Comparison of ENCODE assay signal across 8 cellular contexts in the genomic region with DNA sequence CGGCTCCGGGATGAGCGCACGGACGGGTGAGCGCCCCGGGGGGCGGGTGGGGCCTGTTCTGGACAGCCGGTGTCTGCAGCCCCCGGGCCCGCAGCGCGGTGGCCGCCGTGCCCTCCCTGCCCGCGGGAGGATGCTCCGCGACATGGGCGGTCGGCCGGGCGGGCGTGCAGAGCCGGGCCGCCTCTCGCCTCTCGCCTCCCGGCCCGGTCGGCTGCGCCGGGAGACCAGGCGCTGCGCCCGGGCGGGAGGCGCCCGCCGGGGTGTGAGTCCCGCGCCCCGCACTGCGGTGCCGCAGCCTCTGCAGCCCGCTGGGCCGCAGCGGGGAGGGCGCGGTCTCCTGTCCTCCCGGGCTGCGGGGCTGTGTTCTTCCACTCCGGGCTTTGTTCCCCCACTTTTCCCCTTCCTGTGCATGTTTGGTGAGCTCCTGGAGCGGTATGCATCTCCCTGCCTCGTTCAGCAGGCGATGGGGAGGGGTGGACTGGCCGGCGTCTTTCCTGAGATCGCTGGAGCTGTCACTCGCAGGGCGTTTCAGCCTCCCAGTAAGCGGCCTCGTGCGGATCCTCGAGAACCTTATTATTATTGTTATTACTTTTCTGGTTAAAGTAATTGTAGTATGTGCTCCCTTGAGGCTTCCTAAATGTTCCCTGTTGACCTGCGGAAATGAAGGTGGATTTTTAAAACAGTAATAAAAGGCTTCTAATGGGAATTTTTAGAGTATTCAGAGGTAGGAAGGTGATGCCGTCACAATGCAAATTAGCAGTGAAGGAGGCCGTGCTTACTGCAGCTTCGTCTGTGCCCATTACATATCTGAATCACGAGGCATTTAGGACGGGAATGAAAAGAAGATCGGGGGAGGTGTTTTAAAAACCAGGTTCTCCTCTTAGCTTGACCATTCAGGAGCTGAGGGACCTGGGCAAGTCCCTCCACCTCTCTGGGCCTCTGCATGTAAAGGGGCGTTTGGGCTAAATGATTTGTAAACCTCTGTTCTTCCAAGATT. TPM values are rescaled to one million over a fixed set of nuclear protein-coding genes. Genes with fewer than 3 reads are reported as not detected.
DNase-seq lines count a peak whose midpoint lies in the region; ATAC-seq and TF ChIP-seq lines count a peak whose summit lies in the region.

No MANE protein-coding gene starts in this region.

- TF ChIP-seq CTCF in DND-41 (IDR thresholded peaks at IDR 0.05; ENCODE audit: borderline replicate concordance, extremely low read depth, low read length, poor library complexity, severe bottlenecking) (no peak), VCaP (conservative IDR thresholded peaks at IDR 0.05) (no peak), epithelial cell of esophagus (IDR thresholded peaks at IDR 0.05; ENCODE audit: insufficient read depth, low read depth, low read length, missing control alignments) (no peak)

- ATAC-seq in DND-41 (ENCODE audit: insufficient read depth, low read depth) (peak; percentile 52), GM19463 (IDR thresholded peaks at IDR 0.05; ENCODE audit: unreplicated experiment) (peak; percentile 35), HG03565 (IDR thresholded peaks at IDR 0.05; ENCODE audit: unreplicated experiment) (peak; percentile 22), aorta (ENCODE audit: low FRiP score) (peak; percentile 58)

- H3K79me2 ChIP-seq in DND-41 (ENCODE audit: insufficient read depth, low read length), result peaks cover 10% of the 10 kb centered on the region

- peak overlapping the region; percentile 94 for H3K4me2 ChIP-seq in DND-41 (ENCODE audit: insufficient read depth, low read length)

- peak; percentile 20 for DNase-seq in DND-41
- peak; percentile 60 for DNase-seq in epithelial cell of esophagus (ENCODE audit: low read depth)
- peak; percentile 62 to 78 for DNase-seq in aorta
- DNase-seq in NCI-H187 treated with DMSO at 0.1 percent for 48 hours (lab: John Stamatoyannopoulos, UW), result no peak

- 3 to 7% methylated on average over 45 to 73 of the region's 73 CpGs for WGBS in aorta, 2 donors

- H4K20me1 ChIP-seq in DND-41 (ENCODE audit: insufficient read depth, low read length), result no peaks in the 10 kb centered on the region

- H3K36me3 ChIP-seq in DND-41 (ENCODE audit: insufficient read depth, low read length), result no peaks in the 10 kb centered on the region
- H3K36me3 ChIP-seq in mucosa of stomach (ENCODE audit: control insufficient read depth, insufficient read depth, low read length), result no peaks in the 10 kb centered on the region
- H3K36me3 ChIP-seq in aorta (ENCODE audit: control insufficient read depth in 1 of 2, insufficient read depth in 2 of 2, low read length in 1 of 2), result no peaks in the 10 kb centered on the region

- H3K4me3 ChIP-seq in DND-41 (ENCODE audit: low read depth in 1 of 2, low read length in 2 of 2) (peak overlapping the region; percentile 28 to 86; a peak in 3 of 4 replicates), epithelial cell of esophagus (ENCODE audit: low read length) (peak overlapping the region; percentile 56), mucosa of stomach (ENCODE audit: low read length) (no peak overlapping the region), aorta (ENCODE audit: low read length in 2 of 2) (peak overlapping the region; percentile 85 to 97)

- no peaks in the 10 kb centered on the region for H3K9me3 ChIP-seq in DND-41 (ENCODE audit: insufficient read depth, low read length, severe bottlenecking)
- H3K9me3 ChIP-seq in mucosa of stomach (ENCODE audit: control insufficient read depth, low read length), result no peaks in the 10 kb centered on the region
- no peaks in the 10 kb centered on the region for H3K9me3 ChIP-seq in aorta (ENCODE audit: control insufficient read depth, low read length)

- H3K4me1 ChIP-seq in DND-41 (ENCODE audit: insufficient read depth, low read length) (peaks cover 57% of the 10 kb centered on the region), mucosa of stomach (ENCODE audit: control insufficient read depth, insufficient read depth, low read length) (peaks cover 11% of the 10 kb centered on the region), aorta (ENCODE audit: control insufficient read depth in 1 of 2, insufficient read depth in 2 of 2, low read length in 2 of 2) (no peaks in the 10 kb centered on the region)

- peak overlapping the region; percentile 82 for H2AFZ ChIP-seq in DND-41 (ENCODE audit: low read depth, low read length)

- H3K27me3 ChIP-seq in DND-41 (ENCODE audit: insufficient read depth, low read length, poor library complexity) (peaks cover 16% of the 10 kb centered on the region), mucosa of stomach (ENCODE audit: control insufficient read depth, insufficient read depth, low read length) (peaks cover 21% of the 10 kb centered on the region), aorta (ENCODE audit: control insufficient read depth in 1 of 2, insufficient read depth in 2 of 2, low read length in 1 of 2) (no peaks in the 10 kb centered on the region)

- H3K27ac ChIP-seq in DND-41 (ENCODE audit: low read length) (no peak overlapping the region), VCaP (peak overlapping the region; percentile 80), aorta (ENCODE audit: low read depth in 1 of 2, low read length in 2 of 2) (no peak overlapping the region)

- peak overlapping the region; percentile 64 for H3K9ac ChIP-seq in DND-41 (ENCODE audit: low read depth, low read length)
- peak overlapping the region; percentile 37 for H3K9ac ChIP-seq in mucosa of stomach (ENCODE audit: low read length)

- intact Hi-C loops in aorta (cut with DNase I), result no loop called here

RNA-seq across cellular contexts. Expression of gene TMOD2, which starts 0.6 kb away (rescaled TPM):
- 10 to 100 TPM; 17.8 to 33.1 TPM for total RNA-seq in aorta
- 1 to 10 TPM; 2.3 to 5.8 TPM for polyA plus RNA-seq in aorta

RNA-seq across cellular contexts. Expression of gene LYSMD2, which starts 14.5 kb away (rescaled TPM):
- total RNA-seq in aorta, result 10 to 100 TPM; 10.5 to 12.2 TPM
- polyA plus RNA-seq in aorta, result 10 to 100 TPM in 1 of 2 donors, 1 to 10 TPM in 1; 9.7 to 14.3 TPM
